Comparison of ENCODE assay signal across 13 cellular contexts in genomic region chr4:95599777-95600436, GRCh38. TPM values are rescaled to one million over a fixed set of nuclear protein-coding genes. Genes with fewer than 3 reads are reported as not detected.
DNase-seq lines count a peak whose midpoint lies in the region; ATAC-seq and TF ChIP-seq lines count a peak whose summit lies in the region.
"Had no signal": no experiment of that assay in that cellular context is flagged by ENCODE, and none has a peak within 500 bp of the region (broad histone marks: within the 10 kb centered on the region; RNA-seq: fewer than 3 reads in every experiment).

No MANE protein-coding gene starts in this region.

- H3K27ac ChIP-seq in KMS-11 (peak overlapping the region; percentile 61), tibial nerve (no peak overlapping the region)
- H3K27ac ChIP-seq: heart right ventricle, right atrium auricular region had no signal

- H3K36me3 Mint-ChIP-seq in progenitor cell of endocrine pancreas (ENCODE audit: insufficient read depth) = no peaks in the 10 kb centered on the region
- H3K36me3 Mint-ChIP-seq: activated naive CD4-positive, alpha-beta T cell treated with anti-CD3 and anti-CD28 coated beads, Interleukin-2, amount 50 U/mL, for 72 hours had no signal

- TF ChIP-seq POLR2A in tibial nerve (IDR thresholded peaks at IDR 0.05) = no peak

- H3K4me2 ChIP-seq in KMS-11 = peak overlapping the region; percentile 66

- H3K36me3 ChIP-seq in KMS-11 (ENCODE audit: insufficient read depth) = no peaks in the 10 kb centered on the region
- no peaks in the 10 kb centered on the region for H3K36me3 ChIP-seq in tibial nerve
- H3K36me3 ChIP-seq: heart right ventricle, right atrium auricular region had no signal

- H3K4me1 ChIP-seq in KMS-11 (ENCODE audit: low read depth, poor library complexity, severe bottlenecking) = peaks cover 20% of the 10 kb centered on the region
- no peaks in the 10 kb centered on the region for H3K4me1 ChIP-seq in tibial nerve
- H3K4me1 ChIP-seq: heart right ventricle, right atrium auricular region had no signal

- peak overlapping the region; percentile 15; the same call in 1 of the 2 replicates for H3K9ac ChIP-seq in KMS-11

- H3K27me3 ChIP-seq in KMS-11 (ENCODE audit: insufficient read depth, low read depth) (no peaks in the 10 kb centered on the region), tibial nerve (no peaks in the 10 kb centered on the region)
- H3K27me3 ChIP-seq: heart right ventricle, right atrium auricular region had no signal

- peak overlapping the region; percentile 72 for H2AFZ ChIP-seq in KMS-11 (ENCODE audit: low read depth)

- no peaks in the 10 kb centered on the region for H3K79me2 ChIP-seq in KMS-11 (ENCODE audit: insufficient read depth, low read depth)

- DNase-seq in CD1c-positive myeloid dendritic cell (ENCODE audit: extremely low spot score) (peak; percentile 45), left ventricle myocardium superior (no peak), progenitor cell of endocrine pancreas (ENCODE audit: low spot score, unreplicated experiment) (no peak), NCI-H69 (lab: John Stamatoyannopoulos, UW) (no peak), tibial nerve (ENCODE audit: low spot score in 2 of 2) (no peak)
- DNase-seq: heart right ventricle had no signal

- H3K4me3 Mint-ChIP-seq in progenitor cell of endocrine pancreas (ENCODE audit: low read depth) = no peak overlapping the region

- no peak for TF ChIP-seq CTCF in KMS-11 (conservative IDR thresholded peaks at IDR 0.05; ENCODE audit: low read depth, low read length)
- no peak for TF ChIP-seq CTCF in progenitor cell of endocrine pancreas (IDR thresholded peaks at IDR 0.05; ENCODE audit: unreplicated experiment)
- TF ChIP-seq CTCF in tibial nerve (IDR thresholded peaks at IDR 0.05) = no peak

- ATAC-seq in GM19043 (IDR thresholded peaks at IDR 0.05; ENCODE audit: low read depth, unreplicated experiment) (peak; percentile 89), HG02798 (IDR thresholded peaks at IDR 0.05; ENCODE audit: poor library complexity, unreplicated experiment) (peak; percentile 62), left ventricle myocardium superior (no peak)
- ATAC-seq: heart right ventricle had no signal

- H3K4me1 Mint-ChIP-seq in progenitor cell of endocrine pancreas (ENCODE audit: low read depth) = no peaks in the 10 kb centered on the region

- H3K9me3 ChIP-seq in tibial nerve = no peaks in the 10 kb centered on the region
- H3K9me3 ChIP-seq: heart right ventricle, right atrium auricular region had no signal

- H3K4me3 ChIP-seq in KMS-11 (IDR thresholded peaks at IDR 0.05; ENCODE audit: insufficient read depth, low read depth, low read length) (no peak overlapping the region), tibial nerve (no peak overlapping the region)
- H3K4me3 ChIP-seq: heart right ventricle, right atrium auricular region had no signal

- no peak overlapping the region for H3K27ac Mint-ChIP-seq in progenitor cell of endocrine pancreas
- H3K27ac Mint-ChIP-seq: activated naive CD4-positive, alpha-beta T cell treated with anti-CD3 and anti-CD28 coated beads, Interleukin-2, amount 50 U/mL, for 72 hours had no signal

- 80 to 84% methylated on average over 7 of the region's 7 CpGs for WGBS in tibial nerve, 2 donors

- peaks cover 4% of the 10 kb centered on the region for H3K27me3 Mint-ChIP-seq in progenitor cell of endocrine pancreas

- no peaks in the 10 kb centered on the region for H4K20me1 ChIP-seq in KMS-11 (ENCODE audit: insufficient read depth)

- no peak for TF ChIP-seq EP300 in tibial nerve (IDR thresholded peaks at IDR 0.05)

- intact Hi-C loops in left ventricle myocardium superior (cut with micrococcal nuclease) = no loop called here

- H3K9me3 Mint-ChIP-seq in progenitor cell of endocrine pancreas (ENCODE audit: low read depth) = no peaks in the 10 kb centered on the region
- H3K9me3 Mint-ChIP-seq: activated naive CD4-positive, alpha-beta T cell treated with anti-CD3 and anti-CD28 coated beads, Interleukin-2, amount 50 U/mL, for 72 hours had no signal

RNA-seq across cellular contexts. Expression of gene UNC5C, which starts 51.1 kb away (rescaled TPM):
- 0.72 TPM for total RNA-seq in left ventricle myocardium superior
- total RNA-seq in progenitor cell of endocrine pancreas = 40.7 and 43.8 TPM in 2 replicates
- total RNA-seq in tibial nerve = 1 to 10 TPM; 1.2 to 5.0 (median 3.0) TPM
- total RNA-seq: activated naive CD4-positive, alpha-beta T cell treated with anti-CD3 and anti-CD28 coated beads, Interleukin-2, amount 50 U/mL, for 72 hours; mononuclear cell; OCI-LY7 had no signal
